1 cellular context compared by ENCODE assay signal in genomic region chr16:31055613-31056012, GRCh38.
TF ChIP-seq lines count a peak whose summit lies in the region.

No MANE protein-coding gene starts in this region.

TF ChIP-seq in HCT116, 20 proteins besides CTCF, POLR2A, EP300 and RAD21:
- TF ChIP-seq EZH2 (IDR thresholded peaks at IDR 0.05): no peak
- TF ChIP-seq ELF1 (IDR thresholded peaks at IDR 0.05; ENCODE audit: borderline replicate concordance, low read depth): no peak
- TF ChIP-seq POLR2AphosphoS5 (IDR thresholded peaks at IDR 0.05; ENCODE audit: low read depth, low read length): no peak
- TF ChIP-seq YY1 (IDR thresholded peaks at IDR 0.05; ENCODE audit: extremely low read depth, insufficient replicate concordance, low read depth, low read length): no peak
